In the genomic region with DNA sequence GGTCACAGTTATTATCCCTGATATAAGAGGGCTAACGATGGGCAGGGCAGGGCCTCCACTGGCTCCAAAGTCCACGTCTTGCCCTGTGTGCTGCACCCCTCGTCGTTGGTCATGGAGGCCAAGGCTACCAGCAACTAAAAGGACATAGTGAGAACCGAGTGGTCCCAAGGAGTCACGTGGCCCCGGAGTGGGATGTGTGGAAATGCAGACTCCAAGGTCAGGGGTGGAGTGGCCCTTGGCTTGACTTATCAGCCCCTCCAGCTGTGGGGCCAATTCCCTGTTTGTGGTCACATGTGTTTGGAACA, we compare ENCODE assay signal across 16 cellular contexts. TPM values are rescaled to one million over a fixed set of nuclear protein-coding genes. Genes with fewer than 3 reads are reported as not detected.
DNase-seq lines count a peak whose midpoint lies in the region; ATAC-seq, FAIRE-seq and TF ChIP-seq lines count a peak whose summit lies in the region.
"Had no signal": no experiment of that assay in that cellular context is flagged by ENCODE, and none has a peak within 500 bp of the region (broad histone marks: within the 10 kb centered on the region; RNA-seq: fewer than 3 reads in every experiment).

No MANE protein-coding gene starts in this region.

- H3K27me3 Mint-ChIP-seq in osteocyte (ENCODE audit: unreplicated experiment), result no peaks in the 10 kb centered on the region

- no peak overlapping the region for H3K4me3 Mint-ChIP-seq in osteocyte (ENCODE audit: unreplicated experiment)
- H3K4me3 Mint-ChIP-seq: H9, IgD-negative memory B cell had no signal

- H3K79me2 ChIP-seq in Karpas-422 (ENCODE audit: low read length), result no peaks in the 10 kb centered on the region

- H3K4me3 ChIP-seq in right atrium auricular region (no peak overlapping the region), left ventricle myocardium inferior (no peak overlapping the region), esophagus muscularis mucosa (no peak overlapping the region), Karpas-422 (ENCODE audit: low read length) (no peak overlapping the region)

- TF ChIP-seq EP300 in esophagus muscularis mucosa (IDR thresholded peaks at IDR 0.05), result no peak

- no peaks in the 10 kb centered on the region; the same call in 1 of the 2 replicates for H4K20me1 ChIP-seq in Karpas-422 (ENCODE audit: insufficient read depth, low read depth, low read length)

- no peaks in the 10 kb centered on the region for H3K9me2 ChIP-seq in Karpas-422 (replicated peaks; ENCODE audit: insufficient read depth, low read length)

- H3K9ac ChIP-seq in Karpas-422 (ENCODE audit: low read length), result no peak overlapping the region

- H3K27me3 ChIP-seq in right atrium auricular region, result no peaks in the 10 kb centered on the region
- H3K27me3 ChIP-seq in left ventricle myocardium inferior (ENCODE audit: low read depth), result no peaks in the 10 kb centered on the region
- H3K27me3 ChIP-seq in esophagus muscularis mucosa, result no peaks in the 10 kb centered on the region
- H3K27me3 ChIP-seq in Karpas-422 (ENCODE audit: low read length), result peaks cover 3% of the 10 kb centered on the region; the same call in 1 of the 2 replicates

- H3K4me2 ChIP-seq in Karpas-422 (ENCODE audit: low read depth, low read length, poor library complexity, severe bottlenecking), result no peak overlapping the region

- peak; percentile 57 for DNase-seq in right atrium auricular region (ENCODE audit: low spot score)
- DNase-seq in left ventricle myocardium inferior, result no peak
- peak; percentile 84 for DNase-seq in esophagus muscularis mucosa (ENCODE audit: extremely low spot score)
- DNase-seq in osteocyte (ENCODE audit: extremely low spot score, unreplicated experiment), result peak; percentile 77
- DNase-seq in NCI-H2081 treated with DMSO at 0.1 percent for 48 hours (lab: John Stamatoyannopoulos, UW), result no peak
- no peak for DNase-seq in Karpas-422
- no peak for DNase-seq in HTR-8/SVneo (ENCODE audit: insufficient read length, low spot score)
- DNase-seq: C1 segment of cervical spinal cord, DMS153, H9, NCI-H146, NCI-H2107, NCI-H345 had no signal

- WGBS in esophagus muscularis mucosa, result 91% methylated on average over 7 of the region's 7 CpGs

- H3K4me1 ChIP-seq in right atrium auricular region (peaks cover 0 to 5% of the 10 kb centered on the region in 2 donors), left ventricle myocardium inferior (peaks cover 10% of the 10 kb centered on the region), esophagus muscularis mucosa (peaks cover 0 to 28% (median 26%) of the 10 kb centered on the region in 4 donors), Karpas-422 (ENCODE audit: low read length) (no peaks in the 10 kb centered on the region)

- no peaks in the 10 kb centered on the region for H3K36me3 ChIP-seq in right atrium auricular region
- H3K36me3 ChIP-seq in left ventricle myocardium inferior, result no peaks in the 10 kb centered on the region
- H3K36me3 ChIP-seq in esophagus muscularis mucosa, result no peaks in the 10 kb centered on the region
- no peaks in the 10 kb centered on the region for H3K36me3 ChIP-seq in Karpas-422 (ENCODE audit: insufficient read depth, low read length)

- H3K27ac ChIP-seq in right atrium auricular region (no peak overlapping the region), left ventricle myocardium inferior (replicated peaks) (no peak overlapping the region), esophagus muscularis mucosa (replicated peaks in 1 of 4) (peak overlapping the region in 3 of 4 donors; percentile 60 to 72 (median 65)), Karpas-422 (ENCODE audit: low read length) (no peak overlapping the region)

- peaks cover 44% of the 10 kb centered on the region for H3K4me1 Mint-ChIP-seq in osteocyte (ENCODE audit: unreplicated experiment)

- intact Hi-C loops in left ventricle myocardium inferior (cut with micrococcal nuclease) (no loop called here), esophagus muscularis mucosa (cut with DNase I) (no loop called here)

- peaks cover 5% of the 10 kb centered on the region for H3K9me3 Mint-ChIP-seq in osteocyte (ENCODE audit: unreplicated experiment)

- ATAC-seq in GM21529 (IDR thresholded peaks at IDR 0.05; ENCODE audit: unreplicated experiment), result no peak

- H3K9me3 ChIP-seq in right atrium auricular region (no peaks in the 10 kb centered on the region), left ventricle myocardium inferior (replicated peaks) (peaks cover 10% of the 10 kb centered on the region), esophagus muscularis mucosa (no peaks in the 10 kb centered on the region), Karpas-422 (ENCODE audit: low read length) (no peaks in the 10 kb centered on the region)

- no peaks in the 10 kb centered on the region for H3K36me3 Mint-ChIP-seq in osteocyte (ENCODE audit: unreplicated experiment)
- H3K36me3 Mint-ChIP-seq: IgD-negative memory B cell had no signal

- no peak for TF ChIP-seq POLR2A in esophagus muscularis mucosa (IDR thresholded peaks at IDR 0.05; ENCODE audit: low read depth)

- FAIRE-seq in HTR-8/SVneo (lab: Jason Lieb, UNC), result no peak

- peak overlapping the region; percentile 87 for H3K27ac Mint-ChIP-seq in osteocyte (ENCODE audit: unreplicated experiment)
- H3K27ac Mint-ChIP-seq: H9, IgD-negative memory B cell had no signal

- no peak for TF ChIP-seq CTCF in right atrium auricular region (IDR thresholded peaks at IDR 0.05)
- TF ChIP-seq CTCF in left ventricle myocardium inferior (IDR thresholded peaks at IDR 0.05; ENCODE audit: borderline replicate concordance), result no peak
- no peak for TF ChIP-seq CTCF in esophagus muscularis mucosa (IDR thresholded peaks at IDR 0.05)
- no peak for TF ChIP-seq CTCF in osteocyte (IDR thresholded peaks at IDR 0.05)

- H2AFZ ChIP-seq in Karpas-422 (ENCODE audit: low read length), result no peak overlapping the region

RNA-seq across cellular contexts. Expression of a gene that starts 30.7 kb away (rescaled TPM):
- total RNA-seq in right atrium auricular region, result not detected
- not detected for total RNA-seq in left ventricle myocardium inferior
- under 1 TPM in 1 of 4 donors, not detected in 3; 0.29 TPM for total RNA-seq in esophagus muscularis mucosa
- not detected in 2 replicates for total RNA-seq in osteocyte
- total RNA-seq in Karpas-422 (2014; rRNA removed; shearing (Covaris generic); ENCODE audit: low replicate concordance), result not detected in 2 replicates
- total RNA-seq: A172, H9 had no signal

Comparison
In these comparisons a context has a peak if more than half of its experiments do, and no peak if none do; other contexts are left out.
1. DNase-seq: peak in right atrium auricular region (single experiment), esophagus muscularis mucosa (single experiment) and osteocyte (single experiment); none in left ventricle myocardium inferior (single experiment), NCI-H2081 treated with DMSO at 0.1 percent for 48 hours (single experiment), Karpas-422 (single experiment) and HTR-8/SVneo (single experiment).
2. H3K27ac ChIP-seq: peak in esophagus muscularis mucosa (3 of 4); none in right atrium auricular region (0 of 2), left ventricle myocardium inferior (single experiment) and Karpas-422 (single experiment).